15 cellular contexts compared by ENCODE assay signal in genomic region chr1:116254776-116255175, GRCh38.
A peak's percentile ranks its signal among the peaks of the same experiment; 100 is the strongest.
DNase-seq lines count a peak whose midpoint lies in the region; ATAC-seq and TF ChIP-seq lines count a peak whose summit lies in the region.
"Had no signal": no experiment of that assay in that cellular context is flagged by ENCODE, and none has a peak within 500 bp of the region (broad histone marks: within the 10 kb centered on the region; RNA-seq: fewer than 3 reads in every experiment).

No MANE protein-coding gene starts in this region.

- H4K20me1 ChIP-seq in hepatocyte (ENCODE audit: insufficient read depth, poor library complexity, severe bottlenecking): no peaks in the 10 kb centered on the region

- peak; percentile 45 for DNase-seq in LoVo (ENCODE audit: low spot score)
- DNase-seq in WERI-Rb-1: no peak
- no peak for DNase-seq in hepatocyte (ENCODE audit: low spot score)
- DNase-seq in activated CD4-positive, alpha-beta T cell treated with anti-CD3 and anti-CD28 coated beads, Interleukin-2, amount 50 U/mL, for 48 hours: no peak
- no peak for DNase-seq in COLO668 (lab: John Stamatoyannopoulos, UW; ENCODE audit: unreplicated experiment)
- DNase-seq: activated CD4-positive, alpha-beta memory T cell treated with anti-CD3 and anti-CD28 coated beads for 36 hours; amniotic stem cell; left ventricle myocardium inferior; NCI-H146; right cardiac atrium; stimulated activated CD8-positive, alpha-beta memory T cell treated with anti-CD3 and anti-CD28 coated beads, Interleukin-4, amount 100 ng/mL, for 48 hours; tibial artery had no signal

- H3K4me2 ChIP-seq in hepatocyte: peak overlapping the region; percentile 25
- no peak overlapping the region for H3K4me2 ChIP-seq in parathyroid adenoma (ENCODE audit: low read length)

- H3K9me3 ChIP-seq in WERI-Rb-1 (ENCODE audit: severe bottlenecking) (no peaks in the 10 kb centered on the region), hepatocyte (ENCODE audit: low read depth) (no peaks in the 10 kb centered on the region), parathyroid adenoma (ENCODE audit: control insufficient read depth, low read length) (no peaks in the 10 kb centered on the region)
- H3K9me3 ChIP-seq: left ventricle myocardium inferior, tibial artery had no signal

- no peaks in the 10 kb centered on the region for H3K79me2 ChIP-seq in hepatocyte
- no peaks in the 10 kb centered on the region for H3K79me2 ChIP-seq in parathyroid adenoma

- ATAC-seq in GM18498 (IDR thresholded peaks at IDR 0.05; ENCODE audit: unreplicated experiment): no peak
- ATAC-seq: natural killer cell treated with Interleukin-12 subunit alpha and Interleukin-12 subunit beta and Interleukin-15 and Interleukin-18, amount 100 ng/mL, for 72 hours; right cardiac atrium had no signal

- H3K4me3 ChIP-seq in WERI-Rb-1 (ENCODE audit: low read depth, low read length): no peak overlapping the region
- H3K4me3 ChIP-seq in hepatocyte: no peak overlapping the region
- H3K4me3 ChIP-seq in parathyroid adenoma (ENCODE audit: low read depth, low read length): no peak overlapping the region
- H3K4me3 ChIP-seq: left ventricle myocardium inferior, tibial artery had no signal

- no peak overlapping the region for H3K9ac ChIP-seq in parathyroid adenoma

- H3K4me1 ChIP-seq in hepatocyte (ENCODE audit: insufficient read depth) (peaks cover 22% of the 10 kb centered on the region), parathyroid adenoma (peaks cover 30% of the 10 kb centered on the region)
- H3K4me1 ChIP-seq: tibial artery had no signal

- H3K9me2 ChIP-seq in hepatocyte (replicated peaks; ENCODE audit: insufficient read depth): no peaks in the 10 kb centered on the region

- no peak overlapping the region for H2AFZ ChIP-seq in hepatocyte
- no peak overlapping the region for H2AFZ ChIP-seq in parathyroid adenoma

- H3K27me3 ChIP-seq in WERI-Rb-1 (ENCODE audit: insufficient read depth, low read depth, severe bottlenecking): no peaks in the 10 kb centered on the region
- H3K27me3 ChIP-seq in hepatocyte: no peaks in the 10 kb centered on the region
- no peaks in the 10 kb centered on the region for H3K27me3 ChIP-seq in parathyroid adenoma (ENCODE audit: control insufficient read depth, insufficient read depth, low read length)

- H3K27ac ChIP-seq in WERI-Rb-1 (peak overlapping the region; percentile 79), hepatocyte (peak overlapping the region; percentile 64), parathyroid adenoma (peak overlapping the region; percentile 56)
- H3K27ac ChIP-seq: left ventricle myocardium inferior, tibial artery had no signal

- no peak for TF ChIP-seq CTCF in WERI-Rb-1 (IDR thresholded peaks at IDR 0.05; ENCODE audit: low read depth, low read length)
- no peak for TF ChIP-seq CTCF in hepatocyte (IDR thresholded peaks at IDR 0.05; ENCODE audit: poor library complexity)
- no peak for TF ChIP-seq CTCF in parathyroid adenoma (IDR thresholded peaks at IDR 0.05)

- H3K36me3 ChIP-seq in WERI-Rb-1 (no peaks in the 10 kb centered on the region), hepatocyte (replicated peaks; ENCODE audit: insufficient read depth, low read depth) (no peaks in the 10 kb centered on the region), parathyroid adenoma (ENCODE audit: control insufficient read depth, insufficient read depth, low read length) (no peaks in the 10 kb centered on the region)
- H3K36me3 ChIP-seq: left ventricle myocardium inferior, tibial artery had no signal

- 29% methylated on average over 1 of the region's 1 CpG for WGBS in hepatocyte (ENCODE audit: low lambda C conversion rate, missing lambda C conversion rate)
